In the genomic region with DNA sequence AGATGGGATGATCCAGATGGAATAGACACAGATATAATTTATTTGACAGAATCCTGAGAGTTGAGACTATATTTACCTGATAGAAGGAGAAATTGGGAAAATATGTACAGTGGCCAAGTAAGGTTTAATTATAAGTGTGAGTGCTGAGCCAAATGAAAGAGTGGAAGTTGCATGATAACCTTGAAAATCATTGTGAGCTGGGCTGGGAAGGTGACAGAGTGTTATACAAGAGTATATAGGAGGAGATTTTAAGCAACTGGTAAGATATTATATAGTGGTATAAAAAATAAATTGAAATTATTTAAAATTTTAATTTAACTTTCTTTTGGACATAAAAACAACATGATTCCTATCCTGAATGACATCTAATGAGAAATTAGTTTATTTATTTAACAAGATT, we compare ENCODE assay signal across 35 cellular contexts.
"Had no signal": no experiment of that assay in that cellular context is flagged by ENCODE, and none has a peak within 500 bp of the region (broad histone marks: within the 10 kb centered on the region; RNA-seq: fewer than 3 reads in every experiment).

No MANE protein-coding gene starts in this region.

- H3K27me3 ChIP-seq: adrenal gland, ascending aorta, body of pancreas, brain microvascular endothelial cell, breast epithelium, cardiac muscle cell had no signal

- H3K36me3 ChIP-seq: adrenal gland, ascending aorta, brain microvascular endothelial cell, breast epithelium, cardiac muscle cell had no signal

- FAIRE-seq: astrocyte, bronchial epithelial cell had no signal

- H3K4me3 ChIP-seq: adrenal gland, ascending aorta, body of pancreas, breast epithelium, cardiac muscle cell had no signal

- DNase-seq: activated effector memory CD4-positive, alpha-beta T cell treated with anti-CD3 and anti-CD28 coated beads, Interleukin-2, amount 50 U/mL, for 16 hours; activated effector memory CD4-positive, alpha-beta T cell treated with Interleukin-2 at 50 U/mL for 16 hours; activated gamma-delta T cell; activated gamma-delta T cell treated with Interleukin-2 at 50 U/mL for 16 hours; activated naive CD4-positive, alpha-beta T cell; activated naive CD4-positive, alpha-beta T cell treated with anti-CD3 and anti-CD28 coated beads for 36 hours; activated naive CD4-positive, alpha-beta T cell treated with anti-CD3 and anti-CD28 coated beads, Interleukin-2, amount 10 ng/mL, durations not matched to agents 7 days and 5 days; activated naive CD4-positive, alpha-beta T cell treated with anti-CD3 and anti-CD28 coated beads, Interleukin-2, amount 50 U/mL, for 16 hours; activated naive CD4-positive, alpha-beta T cell treated with Interleukin-2 at 50 U/mL for 16 hours; activated naive CD8-positive, alpha-beta T cell treated with anti-CD3 and anti-CD28 coated beads for 36 hours; activated naive CD8-positive, alpha-beta T cell treated with anti-CD3 and anti-CD28 coated beads, Interleukin-2, amount 10 ng/mL, durations not matched to agents 7 days and 5 days; activated naive CD8-positive, alpha-beta T cell treated with anti-CD3 and anti-CD28 coated beads, Interleukin-2, amount 50 U/mL, for 24 hours; activated T-cell treated with anti-CD3 and anti-CD28 coated beads for 4 hours; activated T-cell treated with anti-CD3 and anti-CD28 coated beads, Interleukin-2, amount 50 U/mL, for 1 hour; activated T-cell treated with anti-CD3 and anti-CD28 coated beads, Interleukin-2, amount 50 U/mL, for 24 hours; activated T-cell treated with anti-CD3 and anti-CD28 coated beads, Interleukin-2, amount 50 U/mL, for 4 hours; activated T-cell treated with anti-CD3 and anti-CD28 coated beads, Interleukin-2, amount 50 U/mL, for 48 hours; activated T-cell treated with anti-CD3 and anti-CD28 coated beads, Interleukin-2, amount 50 U/mL, for 72 hours; adrenal gland; amniotic stem cell; amygdala; anterior cingulate cortex; aorta; body of pancreas; brain microvascular endothelial cell; caudate nucleus; central memory CD4-positive, alpha-beta T cell; cerebellar nuclear complex had no signal

- ATAC-seq: activated naive CD4-positive, alpha-beta T cell treated with anti-CD3 and anti-CD28 coated beads, Interleukin-2, amount 50 U/mL, for 72 hours; activated naive CD8-positive, alpha-beta T cell treated with anti-CD3 and anti-CD28 coated beads, Interleukin-2, amount 50 U/mL, for 24 hours; activated T-cell treated with anti-CD3 and anti-CD28 coated beads, Interleukin-2, amount 50 U/mL, for 4 hours; activated T-cell treated with anti-CD3 and anti-CD28 coated beads, Interleukin-2, amount 50 U/mL, for 72 hours; activated T-helper 17 cell treated with anti-CD3 and anti-CD28 coated beads, Interleukin-2, amount 50 U/mL, for 72 hours; body of pancreas had no signal

- H3K27ac ChIP-seq: adrenal gland, ascending aorta, body of pancreas, brain microvascular endothelial cell, breast epithelium, cardiac muscle cell had no signal

- H3K9me3 ChIP-seq: ascending aorta, body of pancreas had no signal

- H3K4me1 ChIP-seq: adrenal gland, ascending aorta, body of pancreas, breast epithelium had no signal
